Comparison of ENCODE assay signal across 15 cellular contexts in the genomic region with DNA sequence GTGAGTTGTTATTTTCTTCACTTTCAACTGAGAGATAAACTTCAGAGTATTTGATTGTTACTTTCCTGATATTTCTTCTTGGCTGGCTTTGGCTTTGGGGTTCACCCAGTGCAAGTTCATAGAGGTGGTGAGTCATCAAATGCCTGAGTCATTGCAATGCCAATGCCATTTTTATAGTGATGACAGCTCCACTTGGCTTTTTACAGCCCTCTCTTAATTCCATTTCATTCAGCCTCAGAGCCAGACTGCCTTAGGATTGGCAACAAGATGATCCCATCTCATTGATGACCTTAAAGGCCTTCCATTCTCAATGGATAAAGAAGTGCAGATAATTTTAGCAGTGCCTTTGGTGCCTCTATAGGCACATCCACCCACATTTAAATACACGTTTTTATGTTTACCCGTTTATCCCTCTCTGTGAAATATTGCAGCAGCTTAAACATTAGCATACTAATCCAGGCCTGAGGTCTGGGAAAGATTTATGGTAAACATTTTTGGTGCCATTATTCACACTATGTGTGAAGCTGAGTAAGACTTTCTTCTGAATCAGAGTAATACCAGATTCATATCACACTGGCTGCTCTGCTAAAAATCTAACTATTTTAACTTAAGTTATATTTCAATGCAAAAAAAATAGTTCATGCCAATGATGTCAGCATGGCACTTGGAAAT.
DNase-seq lines count a peak whose midpoint lies in the region; ATAC-seq, FAIRE-seq and TF ChIP-seq lines count a peak whose summit lies in the region.
"Had no signal": no experiment of that assay in that cellular context is flagged by ENCODE, and none has a peak within 500 bp of the region (broad histone marks: within the 10 kb centered on the region; RNA-seq: fewer than 3 reads in every experiment).

No MANE protein-coding gene starts in this region.

- ATAC-seq in A549 (no peak), GM18867 (IDR thresholded peaks at IDR 0.05; ENCODE audit: unreplicated experiment) (no peak), GM18502 (IDR thresholded peaks at IDR 0.05; ENCODE audit: poor library complexity, unreplicated experiment) (no peak)
- ATAC-seq: GM23338 had no signal

- no peaks in the 10 kb centered on the region for H3K9me3 Mint-ChIP-seq in chondrocyte (ENCODE audit: low read depth)
- H3K9me3 Mint-ChIP-seq in activated naive CD4-positive, alpha-beta T cell treated with anti-CD3 and anti-CD28 coated beads, Interleukin-2, amount 10 ng/mL, durations not matched to agents 7 days and 5 days: peaks cover 4% of the 10 kb centered on the region
- H3K9me3 Mint-ChIP-seq: GM23338, mesothelial cell of epicardium had no signal

- peaks cover 11% of the 10 kb centered on the region for H3K27me3 Mint-ChIP-seq in chondrocyte (ENCODE audit: low read depth)
- H3K27me3 Mint-ChIP-seq in activated naive CD4-positive, alpha-beta T cell treated with anti-CD3 and anti-CD28 coated beads, Interleukin-2, amount 10 ng/mL, durations not matched to agents 7 days and 5 days: no peaks in the 10 kb centered on the region

- H3K36me3 ChIP-seq in HAP-1 (replicated peaks): no peaks in the 10 kb centered on the region
- H3K36me3 ChIP-seq: BLaER1, thyroid gland had no signal

- H3K36me3 Mint-ChIP-seq in chondrocyte (ENCODE audit: low read depth): no peaks in the 10 kb centered on the region
- H3K36me3 Mint-ChIP-seq in activated naive CD4-positive, alpha-beta T cell treated with anti-CD3 and anti-CD28 coated beads, Interleukin-2, amount 10 ng/mL, durations not matched to agents 7 days and 5 days: no peaks in the 10 kb centered on the region
- H3K36me3 Mint-ChIP-seq: mesothelial cell of epicardium had no signal

- TF ChIP-seq RAD21 in A549 (conservative IDR thresholded peaks at IDR 0.05 in 1 of 2, IDR thresholded peaks at IDR 0.05 in 1 of 2): no peak

- H3K4me1 Mint-ChIP-seq in chondrocyte (ENCODE audit: low read depth): peaks cover 3% of the 10 kb centered on the region
- no peaks in the 10 kb centered on the region for H3K4me1 Mint-ChIP-seq in activated naive CD4-positive, alpha-beta T cell treated with anti-CD3 and anti-CD28 coated beads, Interleukin-2, amount 10 ng/mL, durations not matched to agents 7 days and 5 days
- H3K4me1 Mint-ChIP-seq: GM23338, mesothelial cell of epicardium had no signal

- TF ChIP-seq CTCF in A549 (IDR thresholded peaks at IDR 0.05): no peak
- TF ChIP-seq CTCF in chondrocyte (IDR thresholded peaks at IDR 0.05): no peak

- H3K27ac ChIP-seq in A549: no peak overlapping the region
- H3K27ac ChIP-seq: BLaER1, thyroid gland had no signal

- no peak for TF ChIP-seq EP300 in A549 (IDR thresholded peaks at IDR 0.05)

- H3K27me3 ChIP-seq in HAP-1 (ENCODE audit: low read depth): no peaks in the 10 kb centered on the region
- H3K27me3 ChIP-seq: BLaER1, thyroid gland had no signal

- H3K4me3 Mint-ChIP-seq in chondrocyte (ENCODE audit: unreplicated experiment): no peak overlapping the region
- H3K4me3 Mint-ChIP-seq in activated naive CD4-positive, alpha-beta T cell treated with anti-CD3 and anti-CD28 coated beads, Interleukin-2, amount 10 ng/mL, durations not matched to agents 7 days and 5 days: no peak overlapping the region
- H3K4me3 Mint-ChIP-seq: GM23338, mesothelial cell of epicardium had no signal

- no peak for FAIRE-seq in A549 (lab: Jason Lieb, UNC)

- H3K4me1 ChIP-seq in A549 (no peaks in the 10 kb centered on the region), HAP-1 (peaks cover 41% of the 10 kb centered on the region)
- H3K4me1 ChIP-seq: BLaER1, thyroid gland had no signal

- no peaks in the 10 kb centered on the region for H3K9me3 ChIP-seq in A549
- no peaks in the 10 kb centered on the region for H3K9me3 ChIP-seq in HAP-1
- H3K9me3 ChIP-seq: BLaER1, thyroid gland had no signal

- no peak for TF ChIP-seq POLR2A in A549 (IDR thresholded peaks at IDR 0.05; ENCODE audit: low read length)

- H3K27ac Mint-ChIP-seq in chondrocyte (ENCODE audit: unreplicated experiment): no peak overlapping the region
- no peak overlapping the region for H3K27ac Mint-ChIP-seq in activated naive CD4-positive, alpha-beta T cell treated with anti-CD3 and anti-CD28 coated beads, Interleukin-2, amount 10 ng/mL, durations not matched to agents 7 days and 5 days
- H3K27ac Mint-ChIP-seq: GM23338, mesothelial cell of epicardium had no signal

- POLR2A ChIA-PET in A549 (lab: Yijun Ruan, JAX): no interaction called here

- CTCF ChIA-PET in A549 (lab: Yijun Ruan, JAX): no interaction called here
- CTCF ChIA-PET in activated naive CD4-positive, alpha-beta T cell treated with anti-CD3 and anti-CD28 coated beads, Interleukin-2, amount 10 ng/mL, durations not matched to agents 7 days and 5 days (lab: Charles Lee): no interaction called here

- H3K4me3 ChIP-seq in A549 (no peak overlapping the region), HAP-1 (no peak overlapping the region)
- H3K4me3 ChIP-seq: BLaER1, GM23338, thyroid gland had no signal

- in situ Hi-C loops in HAP-1 (cut with MboI; ENCODE audit: low sequenced_read_pairs): no loop called here

- no peak overlapping the region for H3K4me2 ChIP-seq in A549
- H3K4me2 ChIP-seq: BLaER1, GM23338 had no signal

- DNase-seq in A549 (ENCODE audit: low read depth in 1 of 2, low spot score in 1 of 2) (peak in 1 of 2 experiments; percentile 5), HAP-1 (ENCODE audit: low spot score in 2 of 2) (peak; percentile 52 to 90), SW480 (ENCODE audit: low spot score) (peak; percentile 54), foreskin melanocyte (peak; percentile 32), chondrocyte (ENCODE audit: low spot score) (no peak)
- DNase-seq in activated naive CD4-positive, alpha-beta T cell treated with anti-CD3 and anti-CD28 coated beads, Interleukin-2, amount 10 ng/mL, durations not matched to agents 7 days and 5 days: no peak
- DNase-seq: activated CD4-positive, CD25-positive, alpha-beta regulatory T cell treated with anti-CD3 and anti-CD28 coated beads, Interleukin-2, amount 50 U/mL, for 72 hours; Kasumi-1; NCI-H345; thyroid gland had no signal

- 1% methylated on average over 2 of the region's 2 CpGs for WGBS in A549 (ENCODE audit: missing lambda C conversion rate)

TF ChIP-seq in A549, 52 proteins besides CTCF, POLR2A, EP300 and RAD21:
- TF ChIP-seq HOXB5 (CRISPR knock-in tag; IDR thresholded peaks at IDR 0.05) (no peak), POLR2AphosphoS2 (conservative IDR thresholded peaks at IDR 0.05; ENCODE audit: low read length) (no peak), FOSL2 (IDR thresholded peaks at IDR 0.05) (0 out of 2 replicates have a peak, but pooled peaks have one; percentile 8), FOSL2 (CRISPR knock-in tag; IDR thresholded peaks at IDR 0.05) (peak; percentile 75; the same call in 1 of the 2 replicates)
TF ChIP-seq in A549: peak in this region for 1.

Comparison
In these comparisons a context has a peak if more than half of its experiments do, and no peak if none do; other contexts are left out.
1. DNase-seq: peak in HAP-1 (2 of 2), SW480 (single experiment) and foreskin melanocyte (single experiment); none in chondrocyte (single experiment) and activated naive CD4-positive, alpha-beta T cell treated with anti-CD3 and anti-CD28 coated beads, Interleukin-2, amount 10 ng/mL, durations not matched to agents 7 days and 5 days (single experiment).